In the genomic region with DNA sequence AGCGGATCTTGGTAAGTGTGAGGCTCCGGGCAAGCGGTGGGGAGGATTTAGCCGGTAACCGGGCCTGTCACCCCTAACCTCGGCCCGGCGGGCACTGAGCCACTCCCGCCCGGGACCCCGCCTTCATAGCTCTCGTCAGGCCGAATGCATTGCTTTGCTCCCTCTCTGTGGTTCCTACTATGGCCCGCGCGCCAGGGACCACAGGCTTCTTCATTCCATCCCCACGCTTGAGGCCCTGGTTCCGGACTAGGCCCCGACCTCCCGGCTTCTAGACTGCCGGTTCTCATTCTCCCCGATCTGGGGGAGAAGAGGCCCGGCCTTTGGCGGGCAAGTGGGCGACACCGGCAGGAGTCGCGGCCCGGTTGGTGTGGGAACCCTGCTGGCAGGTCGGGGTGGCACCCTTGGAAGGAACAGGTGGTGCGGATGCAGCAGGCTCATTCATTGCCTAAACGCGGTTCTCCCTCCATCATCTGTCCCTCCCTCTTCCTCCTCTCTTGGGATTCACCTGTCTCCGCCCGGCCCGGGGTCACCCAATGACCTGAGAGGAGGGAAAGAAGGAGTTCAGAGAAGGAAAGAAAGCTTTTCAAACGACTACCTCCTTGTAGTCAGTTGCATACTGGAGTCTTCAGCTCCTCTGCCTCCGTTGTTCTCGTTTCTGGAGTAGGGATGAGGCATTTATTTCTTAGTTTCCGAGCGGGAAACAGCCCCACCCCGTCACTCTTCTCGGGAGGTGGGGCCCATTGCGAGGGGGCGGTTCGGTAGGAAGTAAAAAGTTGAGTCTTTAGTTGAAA, we compare ENCODE assay signal across 8 cellular contexts. TPM values are rescaled to one million over a fixed set of nuclear protein-coding genes. Genes with fewer than 3 reads are reported as not detected.
DNase-seq lines count a peak whose midpoint lies in the region; ATAC-seq lines count a peak whose summit lies in the region.

A gene (minus strand): TSS at position 657 of the 791 bp plus-strand sequence. CDS start 6,679 bp downstream, outside the sequence.

- ATAC-seq in GM21737 (IDR thresholded peaks at IDR 0.05; ENCODE audit: unreplicated experiment) (peak; percentile 44), left cardiac atrium (peak; percentile 40 to 52)

- peak within 1 kb of the TSS; percentile 85 for H3K4me3 ChIP-seq in adipocyte (ENCODE audit: low read length)

- H3K4me1 ChIP-seq in adipocyte (ENCODE audit: control insufficient read depth, insufficient read depth, low read length), result peaks cover 29% of the 10 kb centered on the region

- no peaks in the 10 kb centered on the region for H3K27me3 ChIP-seq in adipocyte (replicated peaks; ENCODE audit: control insufficient read depth, insufficient read depth, low read length)

- H3K9ac ChIP-seq in adipocyte (ENCODE audit: low read length), result peak within 1 kb of the TSS; percentile 99

- DNase-seq in ELR (ENCODE audit: low read depth) (peak; percentile 64), SW 1271 (lab: John Stamatoyannopoulos, UW) (peak; percentile 27 to 70), adipocyte (ENCODE audit: low read depth) (peak; percentile 75), left cardiac atrium (peak; percentile 59), pulmonary artery endothelial cell (ENCODE audit: low read depth, low spot score) (no peak), DMS153 (lab: John Stamatoyannopoulos, UW) (no peak)

- peaks cover 37% of the 10 kb centered on the region for H3K36me3 ChIP-seq in KOPT-K1 (ENCODE audit: insufficient read depth, low read length)
- peaks cover 10% of the 10 kb centered on the region for H3K36me3 ChIP-seq in adipocyte (ENCODE audit: control insufficient read depth, insufficient read depth, low read length, severe bottlenecking)

- H3K9me3 ChIP-seq in KOPT-K1 (ENCODE audit: insufficient read depth, low read length, poor library complexity, severe bottlenecking) (peaks cover 7% of the 10 kb centered on the region), adipocyte (ENCODE audit: control insufficient read depth, low read length) (no peaks in the 10 kb centered on the region)

- H3K27ac ChIP-seq in KOPT-K1 (ENCODE audit: low read depth, low read length, poor library complexity, severe bottlenecking), result peak within 1 kb of the TSS; percentile 86

- intact Hi-C loops in left cardiac atrium (cut with DNase I), result loop anchor here in 1 of 2 donors (5.0 kb wide), 2 partner anchors 125 to 220 kb away; a partner anchor contains a TSS

RNA-seq across cellular contexts. Expression of the gene that starts here (rescaled TPM):
- 100 to 1,000 TPM; 181 TPM for total RNA-seq in left cardiac atrium
- total RNA-seq in pulmonary artery endothelial cell, result 66.4 and 73.7 TPM in 2 replicates

Comparison
In these comparisons a context has a peak if more than half of its experiments do, and no peak if none do; other contexts are left out.
1. DNase-seq: peak in ELR (single experiment), SW 1271 (2 of 2), adipocyte (single experiment) and left cardiac atrium (single experiment); none in pulmonary artery endothelial cell (single experiment) and DMS153 (single experiment).